ENCODE assay signal across 1 cellular context in the genomic region with DNA sequence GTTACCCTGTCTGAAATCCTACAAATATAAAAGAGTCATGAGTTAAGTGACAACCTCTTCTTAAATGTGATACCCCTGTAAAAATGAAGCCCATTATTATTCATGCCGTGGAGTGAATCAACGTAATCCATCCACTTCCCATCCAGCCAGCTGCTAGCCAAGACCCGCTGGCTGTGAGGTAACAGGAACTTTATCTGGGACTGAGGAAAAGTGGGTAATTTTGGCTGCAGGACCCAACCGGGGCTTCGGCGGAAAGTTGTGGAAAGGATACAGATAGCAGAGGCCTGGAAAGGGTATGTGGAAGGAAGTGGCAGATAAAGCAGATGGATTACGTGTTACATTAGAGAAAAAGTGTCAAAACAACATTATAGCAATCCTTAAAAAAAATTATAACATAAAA.
TF ChIP-seq lines count a peak whose summit lies in the region.

No MANE protein-coding gene starts in this region.

TF ChIP-seq in endothelial cell of umbilical vein, 7 proteins besides CTCF, POLR2A, EP300 and RAD21:
- TF ChIP-seq FOS (IDR thresholded peaks at IDR 0.05; ENCODE audit: borderline replicate concordance, insufficient read depth, low read length) (peak; percentile 44), POLR2AphosphoS5 (IDR thresholded peaks at IDR 0.05; ENCODE audit: insufficient read depth, low read depth, low read length) (peak; percentile 8), EZH2 (IDR thresholded peaks at IDR 0.05; ENCODE audit: borderline replicate concordance, low read depth, low read length, severe bottlenecking) (no peak), GATA2 (IDR thresholded peaks at IDR 0.05; ENCODE audit: insufficient read depth, insufficient read length, low read depth, low read length) (peak; percentile 88)
